In the genomic region with DNA sequence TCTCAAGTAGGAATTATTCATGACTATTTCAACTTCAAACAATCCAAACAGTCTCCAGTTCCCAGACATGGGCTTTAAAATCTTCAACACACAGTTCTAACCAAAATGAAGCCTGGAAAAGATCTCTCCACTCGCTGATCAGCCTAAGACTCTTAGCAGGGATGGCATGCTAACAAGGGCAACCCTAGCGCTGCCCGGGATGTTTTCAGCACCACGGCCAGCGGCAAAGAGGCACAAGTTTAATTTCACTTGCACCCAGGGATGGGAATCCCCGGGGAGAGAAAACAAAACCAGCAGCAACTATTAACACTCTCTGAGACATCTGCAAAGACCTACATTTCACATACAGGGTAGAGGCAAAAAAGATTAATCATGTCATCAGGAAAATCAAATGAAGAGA, we compare ENCODE assay signal across 10 cellular contexts. TPM values are rescaled to one million over a fixed set of nuclear protein-coding genes. Genes with fewer than 3 reads are reported as not detected.
DNase-seq lines count a peak whose midpoint lies in the region; ATAC-seq and TF ChIP-seq lines count a peak whose summit lies in the region.
"Had no signal": no experiment of that assay in that cellular context is flagged by ENCODE, and none has a peak within 500 bp of the region (broad histone marks: within the 10 kb centered on the region; RNA-seq: fewer than 3 reads in every experiment).

No MANE protein-coding gene starts in this region.

- no peaks in the 10 kb centered on the region for H3F3A ChIP-seq in GM23248 (ENCODE audit: insufficient read depth)

- H3K9me2 ChIP-seq in GM23248 (ENCODE audit: insufficient read depth), result no peaks in the 10 kb centered on the region

- H3K27ac ChIP-seq in GM23248 (no peak overlapping the region), RWPE1 (no peak overlapping the region), Peyer's patch (no peak overlapping the region)
- H3K27ac ChIP-seq: thyroid gland had no signal

- H3K36me3 ChIP-seq in GM23248 (ENCODE audit: low read depth) (no peaks in the 10 kb centered on the region), Peyer's patch (no peaks in the 10 kb centered on the region)
- H3K36me3 ChIP-seq: thyroid gland had no signal

- WGBS in GM23248 (ENCODE audit: low coverage in 1 of 2, low lambda C conversion rate in 2 of 2, missing lambda C conversion rate in 2 of 2), 2 experiments, result 13 to 14% methylated on average over 6 of the region's 6 CpGs

- CTCF ChIA-PET in RWPE1 (lab: Yijun Ruan, JAX), result no interaction called here

- no peak for TF ChIP-seq POLR2A in Peyer's patch (IDR thresholded peaks at IDR 0.05)

- no peak overlapping the region for H2AFZ ChIP-seq in GM23248

- no peak for ATAC-seq in GM21737 (IDR thresholded peaks at IDR 0.05; ENCODE audit: unreplicated experiment)

- H3K4me2 ChIP-seq in GM23248 (ENCODE audit: unreplicated experiment), result no peak overlapping the region

- no peaks in the 10 kb centered on the region for H3K4me1 ChIP-seq in GM23248 (ENCODE audit: insufficient read depth)
- H3K4me1 ChIP-seq in Peyer's patch, result no peaks in the 10 kb centered on the region
- H3K4me1 ChIP-seq: thyroid gland had no signal

- H3K27me3 ChIP-seq in GM23248 (replicated peaks; ENCODE audit: insufficient read depth) (no peaks in the 10 kb centered on the region), Peyer's patch (no peaks in the 10 kb centered on the region)
- H3K27me3 ChIP-seq: thyroid gland had no signal

- peak; percentile 38 for DNase-seq in AG08396 (ENCODE audit: low spot score)
- peak; percentile 35 for DNase-seq in GM23248
- peak; percentile 58 for DNase-seq in RWPE1 (ENCODE audit: low spot score)
- peak; percentile 2 to 34 for DNase-seq in foreskin fibroblast
- DNase-seq in NCI-H526 (lab: John Stamatoyannopoulos, UW), result no peak
- no peak for DNase-seq in DMS153 treated with DMSO at 0.1 percent for 48 hours (lab: John Stamatoyannopoulos, UW; ENCODE audit: unreplicated experiment)
- no peak for DNase-seq in Peyer's patch
- DNase-seq: thyroid gland had no signal

- no peaks in the 10 kb centered on the region for H3K79me2 ChIP-seq in GM23248 (ENCODE audit: insufficient read depth)

- in situ Hi-C loops in GM23248 (cut with MboI), result no loop called here

- peaks cover 4% of the 10 kb centered on the region; the same call in 1 of the 2 replicates for H4K20me1 ChIP-seq in GM23248 (ENCODE audit: insufficient read depth)

- no peak overlapping the region for H3K4me3 ChIP-seq in GM23248
- no peak overlapping the region for H3K4me3 ChIP-seq in foreskin fibroblast (ENCODE audit: low read depth in 1 of 2, low read length in 2 of 2)
- H3K4me3 ChIP-seq in Peyer's patch, result no peak overlapping the region
- H3K4me3 ChIP-seq: lung, thyroid gland had no signal

- TF ChIP-seq CTCF in RWPE1 (conservative IDR thresholded peaks at IDR 0.05; ENCODE audit: low read depth) (no peak), foreskin fibroblast (IDR thresholded peaks at IDR 0.05; ENCODE audit: low read depth, low read length) (no peak), Peyer's patch (IDR thresholded peaks at IDR 0.05) (no peak)

- no peak overlapping the region for H3K9ac ChIP-seq in GM23248

- POLR2A ChIA-PET in RWPE1 (lab: Yijun Ruan, JAX; ENCODE audit: low non-redundant PET), result no interaction called here

- H3K9me3 ChIP-seq in GM23248 (ENCODE audit: low read depth) (no peaks in the 10 kb centered on the region), Peyer's patch (no peaks in the 10 kb centered on the region)
- H3K9me3 ChIP-seq: thyroid gland had no signal

RNA-seq across cellular contexts. Expression of a gene that starts 43.0 kb away (rescaled TPM):
- total RNA-seq in GM23248 (2014; rRNA removed; shearing (Covaris generic)), result 8.5 and 8.6 TPM in 2 replicates
- polyA plus RNA-seq in GM23248 (2016; fragmentation: Nextera tagmentation; extraction: Ambion mirVana), result 2.3 and 3.0 TPM in 2 replicates
- 10 to 100 TPM; 16.8 to 25.7 (median 21.7) TPM for total RNA-seq in Peyer's patch

Comparison
In these comparisons a context has a peak if more than half of its experiments do, and no peak if none do; other contexts are left out.
1. DNase-seq: peak in AG08396 (single experiment), GM23248 (single experiment), RWPE1 (single experiment) and foreskin fibroblast (2 of 2); none in NCI-H526 (0 of 2), DMS153 treated with DMSO at 0.1 percent for 48 hours (single experiment) and Peyer's patch (0 of 3).